ENCODE assay signal across 8 cellular contexts in the genomic region with DNA sequence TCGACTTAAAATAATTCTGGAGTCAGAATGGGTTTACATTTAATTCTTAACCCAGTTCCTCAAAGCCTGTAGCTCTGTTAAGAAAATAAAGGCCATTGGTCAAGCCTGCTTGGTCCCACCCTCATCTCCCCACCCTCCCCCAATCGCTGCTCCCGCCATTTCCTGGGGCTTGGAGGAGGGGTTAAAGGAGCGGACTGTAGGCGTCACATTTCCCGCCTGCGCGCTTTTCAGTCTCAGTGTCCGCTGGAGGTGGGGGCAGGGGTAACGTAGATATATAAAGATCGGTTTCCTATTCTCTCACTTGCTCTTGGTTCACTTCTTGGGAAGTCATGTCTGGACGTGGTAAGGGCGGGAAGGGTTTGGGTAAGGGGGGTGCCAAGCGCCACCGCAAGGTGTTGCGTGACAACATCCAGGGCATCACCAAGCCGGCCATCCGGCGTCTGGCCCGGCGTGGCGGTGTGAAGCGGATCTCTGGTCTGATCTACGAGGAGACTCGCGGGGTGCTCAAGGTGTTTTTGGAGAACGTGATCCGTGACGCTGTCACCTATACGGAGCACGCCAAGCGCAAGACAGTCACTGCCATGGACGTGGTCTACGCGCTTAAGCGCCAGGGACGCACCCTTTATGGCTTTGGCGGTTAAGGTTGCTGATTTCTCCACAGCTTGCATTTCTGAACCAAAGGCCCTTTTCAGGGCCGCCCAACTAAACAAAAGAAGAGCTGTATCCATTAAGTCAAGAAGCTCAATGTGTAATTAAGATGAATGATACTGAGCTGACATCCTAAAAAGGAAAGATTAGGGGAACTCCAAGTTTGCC. TPM values are rescaled to one million over a fixed set of nuclear protein-coding genes. Genes with fewer than 3 reads are reported as not detected.
DNase-seq lines count a peak whose midpoint lies in the region; ATAC-seq and TF ChIP-seq lines count a peak whose summit lies in the region.

No MANE protein-coding gene starts in this region.

- TF ChIP-seq POLR2A in lower leg skin (IDR thresholded peaks at IDR 0.05) = peak in 1 of 2 donors; percentile 19

- peak; percentile 93 for DNase-seq in HK-2 (ENCODE audit: unreplicated experiment)
- peak; percentile 95 for DNase-seq in NCI-H82 (lab: John Stamatoyannopoulos, UW)
- DNase-seq in activated CD4-positive, alpha-beta T cell treated with anti-CD3 and anti-CD28 coated beads, Interleukin-2, amount 50 U/mL, for 48 hours = peak; percentile 88 to 92
- DNase-seq in dermis microvascular lymphatic vessel endothelial cell (ENCODE audit: low read depth in 2 of 2) = peak; percentile 86 to 97
- DNase-seq in lower leg skin (ENCODE audit: low spot score in 2 of 2) = peak; percentile 93 to 98
- DNase-seq in stimulated activated CD4-positive, alpha-beta T cell treated with anti-CD3 and anti-CD28 coated beads, Interleukin-4, amount 100 ng/mL, for 48 hours (ENCODE audit: low read depth in 2 of 2) = peak; percentile 80 to 83

- H3K4me3 ChIP-seq in lower leg skin (ENCODE audit: low read depth, poor library complexity, severe bottlenecking) = peak overlapping the region; percentile 58

- intact Hi-C loops in lower leg skin (cut with DNase I; ENCODE audit: low total_unique reads) = no loop called here

- TF ChIP-seq CTCF in C4-2B (conservative IDR thresholded peaks at IDR 0.05) = no peak
- TF ChIP-seq CTCF in lower leg skin (IDR thresholded peaks at IDR 0.05) = no peak

- peak overlapping the region; percentile 97 for H3K27ac ChIP-seq in C4-2B

- 1% methylated on average over 30 to 32 of the region's 39 CpGs for WGBS in lower leg skin, 2 donors

- ATAC-seq in GM19452 (IDR thresholded peaks at IDR 0.05; ENCODE audit: unreplicated experiment) = peak; percentile 48

RNA-seq across cellular contexts. Expression of a gene that starts 59.0 kb away (rescaled TPM):
- total RNA-seq in dermis microvascular lymphatic vessel endothelial cell = 4.7 and 6.3 TPM in 2 replicates
- 1 to 10 TPM; 4.7 to 8.0 (median 6.5) TPM for total RNA-seq in lower leg skin

Comparison
In these comparisons a context has a peak if more than half of its experiments do, and no peak if none do; other contexts are left out.
1. Peak in every context shown above with its lines: DNase-seq, ATAC-seq, H3K4me3 ChIP-seq and H3K27ac ChIP-seq.